In the genomic region with DNA sequence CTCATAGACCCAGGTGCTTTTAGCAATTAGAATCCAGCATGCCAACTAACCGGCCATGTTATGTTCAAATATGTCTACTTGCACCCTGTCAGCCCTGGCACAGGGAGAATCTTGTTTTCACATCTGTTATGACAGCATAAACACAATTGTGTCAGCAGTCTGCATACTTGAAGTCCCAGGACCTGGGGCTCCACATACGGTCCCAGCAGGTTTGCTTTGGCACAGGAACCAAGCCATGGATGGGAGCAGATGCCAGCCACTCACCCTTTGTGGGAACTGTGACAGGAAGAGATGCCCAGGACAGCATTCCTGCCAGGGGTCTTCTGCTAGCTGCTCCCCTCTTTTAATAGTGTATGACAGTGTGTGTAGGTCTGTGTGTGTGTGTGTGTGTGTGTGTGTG, we compare ENCODE assay signal across 1 cellular context.
TF ChIP-seq lines count a peak whose summit lies in the region.

No MANE protein-coding gene starts in this region.

TF ChIP-seq in H1, 55 proteins besides CTCF, POLR2A, EP300 and RAD21 (continued from another document):
- TF ChIP-seq, protein P1, sequence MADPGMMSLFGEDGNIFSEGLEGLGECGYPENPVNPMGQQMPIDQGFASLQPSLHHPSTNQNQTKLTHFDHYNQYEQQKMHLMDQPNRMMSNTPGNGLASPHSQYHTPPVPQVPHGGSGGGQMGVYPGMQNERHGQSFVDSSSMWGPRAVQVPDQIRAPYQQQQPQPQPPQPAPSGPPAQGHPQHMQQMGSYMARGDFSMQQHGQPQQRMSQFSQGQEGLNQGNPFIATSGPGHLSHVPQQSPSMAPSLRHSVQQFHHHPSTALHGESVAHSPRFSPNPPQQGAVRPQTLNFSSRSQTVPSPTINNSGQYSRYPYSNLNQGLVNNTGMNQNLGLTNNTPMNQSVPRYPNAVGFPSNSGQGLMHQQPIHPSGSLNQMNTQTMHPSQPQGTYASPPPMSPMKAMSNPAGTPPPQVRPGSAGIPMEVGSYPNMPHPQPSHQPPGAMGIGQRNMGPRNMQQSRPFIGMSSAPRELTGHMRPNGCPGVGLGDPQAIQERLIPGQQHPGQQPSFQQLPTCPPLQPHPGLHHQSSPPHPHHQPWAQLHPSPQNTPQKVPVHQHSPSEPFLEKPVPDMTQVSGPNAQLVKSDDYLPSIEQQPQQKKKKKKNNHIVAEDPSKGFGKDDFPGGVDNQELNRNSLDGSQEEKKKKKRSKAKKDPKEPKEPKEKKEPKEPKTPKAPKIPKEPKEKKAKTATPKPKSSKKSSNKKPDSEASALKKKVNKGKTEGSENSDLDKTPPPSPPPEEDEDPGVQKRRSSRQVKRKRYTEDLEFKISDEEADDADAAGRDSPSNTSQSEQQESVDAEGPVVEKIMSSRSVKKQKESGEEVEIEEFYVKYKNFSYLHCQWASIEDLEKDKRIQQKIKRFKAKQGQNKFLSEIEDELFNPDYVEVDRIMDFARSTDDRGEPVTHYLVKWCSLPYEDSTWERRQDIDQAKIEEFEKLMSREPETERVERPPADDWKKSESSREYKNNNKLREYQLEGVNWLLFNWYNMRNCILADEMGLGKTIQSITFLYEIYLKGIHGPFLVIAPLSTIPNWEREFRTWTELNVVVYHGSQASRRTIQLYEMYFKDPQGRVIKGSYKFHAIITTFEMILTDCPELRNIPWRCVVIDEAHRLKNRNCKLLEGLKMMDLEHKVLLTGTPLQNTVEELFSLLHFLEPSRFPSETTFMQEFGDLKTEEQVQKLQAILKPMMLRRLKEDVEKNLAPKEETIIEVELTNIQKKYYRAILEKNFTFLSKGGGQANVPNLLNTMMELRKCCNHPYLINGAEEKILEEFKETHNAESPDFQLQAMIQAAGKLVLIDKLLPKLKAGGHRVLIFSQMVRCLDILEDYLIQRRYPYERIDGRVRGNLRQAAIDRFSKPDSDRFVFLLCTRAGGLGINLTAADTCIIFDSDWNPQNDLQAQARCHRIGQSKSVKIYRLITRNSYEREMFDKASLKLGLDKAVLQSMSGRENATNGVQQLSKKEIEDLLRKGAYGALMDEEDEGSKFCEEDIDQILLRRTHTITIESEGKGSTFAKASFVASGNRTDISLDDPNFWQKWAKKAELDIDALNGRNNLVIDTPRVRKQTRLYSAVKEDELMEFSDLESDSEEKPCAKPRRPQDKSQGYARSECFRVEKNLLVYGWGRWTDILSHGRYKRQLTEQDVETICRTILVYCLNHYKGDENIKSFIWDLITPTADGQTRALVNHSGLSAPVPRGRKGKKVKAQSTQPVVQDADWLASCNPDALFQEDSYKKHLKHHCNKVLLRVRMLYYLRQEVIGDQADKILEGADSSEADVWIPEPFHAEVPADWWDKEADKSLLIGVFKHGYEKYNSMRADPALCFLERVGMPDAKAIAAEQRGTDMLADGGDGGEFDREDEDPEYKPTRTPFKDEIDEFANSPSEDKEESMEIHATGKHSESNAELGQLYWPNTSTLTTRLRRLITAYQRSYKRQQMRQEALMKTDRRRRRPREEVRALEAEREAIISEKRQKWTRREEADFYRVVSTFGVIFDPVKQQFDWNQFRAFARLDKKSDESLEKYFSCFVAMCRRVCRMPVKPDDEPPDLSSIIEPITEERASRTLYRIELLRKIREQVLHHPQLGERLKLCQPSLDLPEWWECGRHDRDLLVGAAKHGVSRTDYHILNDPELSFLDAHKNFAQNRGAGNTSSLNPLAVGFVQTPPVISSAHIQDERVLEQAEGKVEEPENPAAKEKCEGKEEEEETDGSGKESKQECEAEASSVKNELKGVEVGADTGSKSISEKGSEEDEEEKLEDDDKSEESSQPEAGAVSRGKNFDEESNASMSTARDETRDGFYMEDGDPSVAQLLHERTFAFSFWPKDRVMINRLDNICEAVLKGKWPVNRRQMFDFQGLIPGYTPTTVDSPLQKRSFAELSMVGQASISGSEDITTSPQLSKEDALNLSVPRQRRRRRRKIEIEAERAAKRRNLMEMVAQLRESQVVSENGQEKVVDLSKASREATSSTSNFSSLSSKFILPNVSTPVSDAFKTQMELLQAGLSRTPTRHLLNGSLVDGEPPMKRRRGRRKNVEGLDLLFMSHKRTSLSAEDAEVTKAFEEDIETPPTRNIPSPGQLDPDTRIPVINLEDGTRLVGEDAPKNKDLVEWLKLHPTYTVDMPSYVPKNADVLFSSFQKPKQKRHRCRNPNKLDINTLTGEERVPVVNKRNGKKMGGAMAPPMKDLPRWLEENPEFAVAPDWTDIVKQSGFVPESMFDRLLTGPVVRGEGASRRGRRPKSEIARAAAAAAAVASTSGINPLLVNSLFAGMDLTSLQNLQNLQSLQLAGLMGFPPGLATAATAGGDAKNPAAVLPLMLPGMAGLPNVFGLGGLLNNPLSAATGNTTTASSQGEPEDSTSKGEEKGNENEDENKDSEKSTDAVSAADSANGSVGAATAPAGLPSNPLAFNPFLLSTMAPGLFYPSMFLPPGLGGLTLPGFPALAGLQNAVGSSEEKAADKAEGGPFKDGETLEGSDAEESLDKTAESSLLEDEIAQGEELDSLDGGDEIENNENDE (IDR thresholded peaks at IDR 0.05; ENCODE audit: insufficient replicate concordance, low read length): no peak
- TF ChIP-seq CEBPB (IDR thresholded peaks at IDR 0.05; ENCODE audit: low read depth, low read length): no peak
- no peak for TF ChIP-seq GTF2F1 (IDR thresholded peaks at IDR 0.05; ENCODE audit: borderline replicate concordance, low read depth, low read length)
- TF ChIP-seq BACH1 (IDR thresholded peaks at IDR 0.05; ENCODE audit: low read length): no peak
- TF ChIP-seq TBP (IDR thresholded peaks at IDR 0.05; ENCODE audit: low read depth, low read length): no peak
- no peak for TF ChIP-seq SP1 (IDR thresholded peaks at IDR 0.05; ENCODE audit: low read depth, low read length)
- no peak for TF ChIP-seq RBBP5 (IDR thresholded peaks at IDR 0.05; ENCODE audit: borderline replicate concordance, low read depth, low read length)
- TF ChIP-seq BCL11A (IDR thresholded peaks at IDR 0.05; ENCODE audit: low read depth in 2 of 2, low read length in 2 of 2): no peak
- TF ChIP-seq, protein P2, sequence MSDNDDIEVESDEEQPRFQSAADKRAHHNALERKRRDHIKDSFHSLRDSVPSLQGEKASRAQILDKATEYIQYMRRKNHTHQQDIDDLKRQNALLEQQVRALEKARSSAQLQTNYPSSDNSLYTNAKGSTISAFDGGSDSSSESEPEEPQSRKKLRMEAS (IDR thresholded peaks at IDR 0.05): no peak
- no peak for TF ChIP-seq YY1 (IDR thresholded peaks at IDR 0.05; ENCODE audit: low read depth, low read length)
- TF ChIP-seq, protein P3, sequence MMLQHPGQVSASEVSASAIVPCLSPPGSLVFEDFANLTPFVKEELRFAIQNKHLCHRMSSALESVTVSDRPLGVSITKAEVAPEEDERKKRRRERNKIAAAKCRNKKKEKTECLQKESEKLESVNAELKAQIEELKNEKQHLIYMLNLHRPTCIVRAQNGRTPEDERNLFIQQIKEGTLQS (IDR thresholded peaks at IDR 0.05; ENCODE audit: insufficient read depth, low read depth, low read length): no peak
